17 cellular contexts compared by ENCODE assay signal in the genomic region with DNA sequence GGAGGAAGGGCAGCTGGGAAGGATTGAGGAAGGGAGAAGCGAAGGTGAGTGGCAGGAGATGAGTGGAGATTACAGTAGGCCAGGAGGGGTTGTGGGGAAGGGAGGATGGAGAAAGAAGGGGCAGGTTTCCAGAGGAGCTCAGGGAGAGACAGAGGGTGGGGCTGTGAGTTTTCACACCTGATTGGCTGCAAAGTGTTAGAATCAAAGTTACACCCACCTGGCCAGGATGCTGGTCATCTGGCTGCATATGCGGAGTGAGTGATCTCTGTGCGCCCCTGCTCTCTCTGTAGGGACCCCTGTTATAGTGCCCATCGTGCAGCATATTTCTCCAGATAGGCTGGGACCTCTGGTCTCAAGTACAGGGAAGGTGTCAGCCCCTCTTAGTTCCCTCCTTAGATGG. TPM values are rescaled to one million over a fixed set of nuclear protein-coding genes. Genes with fewer than 3 reads are reported as not detected.
DNase-seq lines count a peak whose midpoint lies in the region; ATAC-seq and TF ChIP-seq lines count a peak whose summit lies in the region.
"Had no signal": no experiment of that assay in that cellular context is flagged by ENCODE, and none has a peak within 500 bp of the region (broad histone marks: within the 10 kb centered on the region; RNA-seq: fewer than 3 reads in every experiment).

No MANE protein-coding gene starts in this region.

- TF ChIP-seq CTCF in suprapubic skin (IDR thresholded peaks at IDR 0.05) = no peak

- no peak overlapping the region for H3K9ac ChIP-seq in mesendoderm (ENCODE audit: low read length)

- H4K5ac ChIP-seq in mesendoderm (ENCODE audit: low read length) = no peak overlapping the region

- no peaks in the 10 kb centered on the region for H3K79me2 ChIP-seq in mesendoderm (ENCODE audit: control insufficient read depth, insufficient read depth, low read length)

- no peaks in the 10 kb centered on the region for H3K27me3 Mint-ChIP-seq in effector memory CD8-positive, alpha-beta T cell

- H3K4me1 ChIP-seq in mesendoderm (ENCODE audit: control insufficient read depth, low read depth, low read length) = peaks cover 2% of the 10 kb centered on the region
- H3K4me1 ChIP-seq in suprapubic skin = no peaks in the 10 kb centered on the region
- H3K4me1 ChIP-seq: SJSA1 had no signal

- no peak overlapping the region for H3K4me2 ChIP-seq in mesendoderm (ENCODE audit: low read length)
- H3K4me2 ChIP-seq: PC-9 had no signal

- peak; percentile 2 for DNase-seq in NCI-H82 (lab: John Stamatoyannopoulos, UW)
- DNase-seq in NCI-H82 treated with DMSO at 0.1 percent for 48 hours (lab: John Stamatoyannopoulos, UW; ENCODE audit: unreplicated experiment) = no peak
- no peak for DNase-seq in effector memory CD8-positive, alpha-beta T cell
- DNase-seq in mesendoderm = peak; percentile 59
- peak; percentile 25 to 61 for DNase-seq in suprapubic skin (ENCODE audit: low spot score in 2 of 2)
- no peak for DNase-seq in NCI-H187 treated with DMSO at 0.1 percent for 48 hours (lab: John Stamatoyannopoulos, UW)
- no peak for DNase-seq in mucosa of gallbladder (ENCODE audit: low spot score)
- no peak for DNase-seq in hippocampal formation (lab: John Stamatoyannopoulos, UW)
- DNase-seq: DND-41, NCI-H1105 treated with DMSO at 0.1 percent for 48 hours, NCI-H1694 treated with DMSO at 0.1 percent for 48 hours, NCI-H446, NCI-H69, PC-9 had no signal

- H4K8ac ChIP-seq in mesendoderm (ENCODE audit: low read depth, low read length) = no peak overlapping the region

- no peak for TF ChIP-seq EP300 in suprapubic skin (IDR thresholded peaks at IDR 0.05)

- no peak overlapping the region for H3K56ac ChIP-seq in mesendoderm (ENCODE audit: low read length)

- no peak for TF ChIP-seq POLR2A in suprapubic skin (IDR thresholded peaks at IDR 0.05)

- H2BK15ac ChIP-seq in mesendoderm (replicated peaks; ENCODE audit: low read depth) = no peak overlapping the region

- no peak overlapping the region for H3K23ac ChIP-seq in mesendoderm (ENCODE audit: low read length)

- H2BK120ac ChIP-seq in mesendoderm (ENCODE audit: low read depth, low read length) = no peak overlapping the region

- H2BK5ac ChIP-seq in mesendoderm (ENCODE audit: low read length) = no peak overlapping the region

- no peak overlapping the region for H3K4me3 Mint-ChIP-seq in effector memory CD8-positive, alpha-beta T cell

- H3K27ac ChIP-seq in mesendoderm (ENCODE audit: low read depth, low read length) = no peak overlapping the region
- H3K27ac ChIP-seq in suprapubic skin = no peak overlapping the region
- H3K27ac ChIP-seq: 22Rv1, HL-60, PC-9, SJSA1 had no signal

- no peaks in the 10 kb centered on the region for H3K79me1 ChIP-seq in mesendoderm (ENCODE audit: low read length)

- no peak overlapping the region for H2AK5ac ChIP-seq in mesendoderm (ENCODE audit: low read length)

- ATAC-seq in effector memory CD8-positive, alpha-beta T cell (replicated peaks) = no peak

- H3K9me3 ChIP-seq in suprapubic skin = no peaks in the 10 kb centered on the region
- H3K9me3 ChIP-seq: SJSA1 had no signal

- no peak overlapping the region for H3K18ac ChIP-seq in mesendoderm (ENCODE audit: low read length)

- peak overlapping the region; percentile 64 to 65 for H3K27ac Mint-ChIP-seq in effector memory CD8-positive, alpha-beta T cell

- H3K27me3 ChIP-seq in mesendoderm (ENCODE audit: insufficient read depth, low read length, poor library complexity) = no peaks in the 10 kb centered on the region
- no peaks in the 10 kb centered on the region for H3K27me3 ChIP-seq in suprapubic skin
- H3K27me3 ChIP-seq: SJSA1 had no signal

- peaks cover 14% of the 10 kb centered on the region for H3K36me3 Mint-ChIP-seq in effector memory CD8-positive, alpha-beta T cell (ENCODE audit: insufficient read depth)

- H3K36me3 ChIP-seq in mesendoderm (ENCODE audit: control insufficient read depth, insufficient read depth, low read length) = no peaks in the 10 kb centered on the region
- H3K36me3 ChIP-seq in suprapubic skin = no peaks in the 10 kb centered on the region
- H3K36me3 ChIP-seq: SJSA1 had no signal

- no CpG with 5 or more reads among the region's 4 CpGs for WGBS in mesendoderm (ENCODE audit: extremely low coverage, insufficient coverage, low lambda C conversion rate)
- 88% methylated on average over 4 of the region's 4 CpGs for WGBS in suprapubic skin

- H3K4me1 Mint-ChIP-seq in effector memory CD8-positive, alpha-beta T cell (ENCODE audit: low read depth in 2 of 2) = peaks cover 33 to 48% of the 10 kb centered on the region in 2 donors

- H3K4me3 ChIP-seq in mesendoderm (ENCODE audit: low read length) (no peak overlapping the region), suprapubic skin (no peak overlapping the region)
- H3K4me3 ChIP-seq: PC-9, SJSA1 had no signal

- H3K4ac ChIP-seq in mesendoderm (ENCODE audit: low read depth, low read length) = no peak overlapping the region

- H3K9me3 Mint-ChIP-seq in effector memory CD8-positive, alpha-beta T cell = no peaks in the 10 kb centered on the region

RNA-seq across cellular contexts. Expression of a gene that starts 18.3 kb away (rescaled TPM):
- 2.4 TPM for polyA plus RNA-seq in mesendoderm (2013, experiment 1 of 2)
- polyA plus RNA-seq in mesendoderm (2013, experiment 2 of 2) = 2.3 TPM
- total RNA-seq in suprapubic skin (10 to 100 TPM; 23.5 to 51.7 (median 27.4) TPM), mucosa of gallbladder (17.6 TPM)

Comparison
In these comparisons a context has a peak if more than half of its experiments do, and no peak if none do; other contexts are left out.
1. DNase-seq: peak in NCI-H82 (single experiment), mesendoderm (single experiment) and suprapubic skin (2 of 2); none in NCI-H82 treated with DMSO at 0.1 percent for 48 hours (single experiment), effector memory CD8-positive, alpha-beta T cell (0 of 3), NCI-H187 treated with DMSO at 0.1 percent for 48 hours (single experiment), mucosa of gallbladder (single experiment) and hippocampal formation (0 of 2).